26 cellular contexts compared by ENCODE assay signal in genomic region chr18:45340884-45341283, GRCh38.
"Had no signal": no experiment of that assay in that cellular context is flagged by ENCODE, and none has a peak within 500 bp of the region (broad histone marks: within the 10 kb centered on the region; RNA-seq: fewer than 3 reads in every experiment).

No MANE protein-coding gene starts in this region.

- ATAC-seq: heart left ventricle; left lobe of liver; natural killer cell treated with Interleukin-12 subunit alpha and Interleukin-12 subunit beta and Interleukin-15 and Interleukin-18, amount 100 ng/mL, for 72 hours; stimulated activated naive B cell treated with anti-CD40 and anti-IgM and Interleukin-4, amounts not matched to agents 10 μg/mL and 1 μg/mL and 100 μg/mL, for 72 hours; stimulated activated naive CD8-positive, alpha-beta T cell treated with anti-CD3 and anti-CD28 coated beads, Interleukin-15, amount 100 ng/mL, for 72 hours; upper lobe of right lung had no signal

- H3K27ac ChIP-seq: colonic mucosa, esophagus squamous epithelium, heart left ventricle, neural progenitor cell, ovary, right atrium auricular region, sigmoid colon, skin epidermis, testis, tibial nerve, upper lobe of right lung, vagina had no signal

- H3K9me3 Mint-ChIP-seq: mesothelial cell of epicardium; natural killer cell treated with Interleukin-12 subunit alpha and Interleukin-12 subunit beta and Interleukin-15 and Interleukin-18, amount 100 ng/mL, for 72 hours; neural progenitor cell; stimulated activated naive B cell treated with anti-CD40 and anti-IgM and Interleukin-4, amounts not matched to agents 10 μg/mL and 1 μg/mL and 100 μg/mL, for 72 hours had no signal

- H3K27me3 Mint-ChIP-seq: stimulated activated naive CD8-positive, alpha-beta T cell treated with anti-CD3 and anti-CD28 coated beads, Interleukin-15, amount 100 ng/mL, for 72 hours had no signal

- H3K27me3 ChIP-seq: colonic mucosa, esophagus squamous epithelium, neural progenitor cell, ovary, right atrium auricular region, sigmoid colon, testis, tibial nerve, upper lobe of right lung, vagina had no signal

- DNase-seq: colonic mucosa; dermis blood vessel endothelial cell; esophagus squamous epithelium; foreskin fibroblast; heart left ventricle; hippocampal formation; kidney glomerular epithelial cell; nucleus accumbens; ovary; sigmoid colon; stimulated activated CD4-positive, alpha-beta T cell treated with anti-CD3 and anti-CD28 coated beads, Interleukin-2, amount 100 ng/mL, for 24 hours; stimulated activated CD4-positive, alpha-beta T cell treated with anti-CD3 and anti-CD28 coated beads, Interleukin-4, amount 100 ng/mL, for 4 hours; stimulated activated naive B cell treated with anti-CD40 and anti-IgM and Interleukin-4, amounts not matched to agents 10 μg/mL and 1 μg/mL and 100 μg/mL, for 72 hours; stimulated activated naive CD8-positive, alpha-beta T cell treated with anti-CD3 and anti-CD28 coated beads, Interleukin-15, amount 100 ng/mL, for 72 hours; testis; upper lobe of right lung had no signal

- H3K4me1 ChIP-seq: colonic mucosa, heart left ventricle, right atrium auricular region, sigmoid colon, tibial nerve, upper lobe of right lung, vagina had no signal

- H3K36me3 ChIP-seq: colonic mucosa, esophagus squamous epithelium, heart left ventricle, neural progenitor cell, ovary, right atrium auricular region, sigmoid colon, tibial nerve, upper lobe of right lung, vagina had no signal

- H3K4me2 ChIP-seq: neural progenitor cell had no signal

- H3K9ac ChIP-seq: neural progenitor cell had no signal

- FAIRE-seq: endothelial cell of umbilical vein, islet of Langerhans had no signal

- H3K4me1 Mint-ChIP-seq: stimulated activated naive B cell treated with anti-CD40 and anti-IgM and Interleukin-4, amounts not matched to agents 10 μg/mL and 1 μg/mL and 100 μg/mL, for 72 hours; stimulated activated naive CD8-positive, alpha-beta T cell treated with anti-CD3 and anti-CD28 coated beads, Interleukin-15, amount 100 ng/mL, for 72 hours had no signal

- H3K4me3 Mint-ChIP-seq: mesothelial cell of epicardium; natural killer cell treated with Interleukin-12 subunit alpha and Interleukin-12 subunit beta and Interleukin-15 and Interleukin-18, amount 100 ng/mL, for 72 hours; neural progenitor cell; stimulated activated naive B cell treated with anti-CD40 and anti-IgM and Interleukin-4, amounts not matched to agents 10 μg/mL and 1 μg/mL and 100 μg/mL, for 72 hours; stimulated activated naive CD8-positive, alpha-beta T cell treated with anti-CD3 and anti-CD28 coated beads, Interleukin-15, amount 100 ng/mL, for 72 hours had no signal

- H3K9me3 ChIP-seq: colonic mucosa, esophagus squamous epithelium, heart left ventricle, ovary, right atrium auricular region, sigmoid colon, testis, tibial nerve, upper lobe of right lung, vagina had no signal

- H3K36me3 Mint-ChIP-seq: mesothelial cell of epicardium; natural killer cell treated with Interleukin-12 subunit alpha and Interleukin-12 subunit beta and Interleukin-15 and Interleukin-18, amount 100 ng/mL, for 72 hours; neural progenitor cell; stimulated activated naive B cell treated with anti-CD40 and anti-IgM and Interleukin-4, amounts not matched to agents 10 μg/mL and 1 μg/mL and 100 μg/mL, for 72 hours had no signal

- H3K27ac Mint-ChIP-seq: mesothelial cell of epicardium; natural killer cell treated with Interleukin-12 subunit alpha and Interleukin-12 subunit beta and Interleukin-15 and Interleukin-18, amount 100 ng/mL, for 72 hours; neural progenitor cell; stimulated activated naive B cell treated with anti-CD40 and anti-IgM and Interleukin-4, amounts not matched to agents 10 μg/mL and 1 μg/mL and 100 μg/mL, for 72 hours; stimulated activated naive CD8-positive, alpha-beta T cell treated with anti-CD3 and anti-CD28 coated beads, Interleukin-15, amount 100 ng/mL, for 72 hours had no signal

- H3K4me3 ChIP-seq: colonic mucosa, esophagus squamous epithelium, heart left ventricle, neural progenitor cell, ovary, right atrium auricular region, sigmoid colon, skin epidermis, testis, tibial nerve, upper lobe of right lung, vagina had no signal
